ENCODE assay signal across 25 cellular contexts in genomic region chr4:185600801-185601200, GRCh38.
"Had no signal": no experiment of that assay in that cellular context is flagged by ENCODE, and none has a peak within 500 bp of the region (broad histone marks: within the 10 kb centered on the region; RNA-seq: fewer than 3 reads in every experiment).

No MANE protein-coding gene starts in this region.

- H3K27me3 ChIP-seq: heart right ventricle, left lung, right lobe of liver, vagina had no signal

- H3K4me3 ChIP-seq: heart right ventricle, left lung, lower lobe of right lung, right lobe of liver, skin epidermis, vagina had no signal

- H3K4me1 ChIP-seq: left lung, lower lobe of right lung, right lobe of liver, vagina had no signal

- H3K9me3 ChIP-seq: heart right ventricle, left lung, lower lobe of right lung, right lobe of liver, vagina had no signal

- DNase-seq: activated CD4-positive, alpha-beta T cell treated with anti-CD3 and anti-CD28 coated beads for 4 hours; activated CD4-positive, alpha-beta T cell treated with anti-CD3 and anti-CD28 coated beads, Interleukin-2, amount 50 U/mL, for 4 hours; activated CD8-positive, alpha-beta memory T cell treated with anti-CD3 and anti-CD28 coated beads for 24 hours; activated effector memory CD4-positive, alpha-beta T cell treated with Interleukin-2 at 50 U/mL for 16 hours; activated naive CD4-positive, alpha-beta T cell treated with Interleukin-2 at 50 U/mL for 16 hours; anterior cingulate cortex; caudate nucleus; endodermal cell; foreskin melanocyte; heart right ventricle; kidney glomerular epithelial cell; left lung; lower lobe of right lung; mesenchymal stem cell; right lobe of liver; stimulated activated CD4-positive, alpha-beta T cell treated with anti-CD3 and anti-CD28 coated beads, Interleukin-4, amount 100 ng/mL, for 4 hours; stimulated activated CD8-positive, alpha-beta memory T cell treated with anti-CD3 and anti-CD28 coated beads, Interleukin-4, amount 100 ng/mL, for 48 hours; stimulated activated naive CD8-positive, alpha-beta T cell treated with anti-CD3 and anti-CD28 coated beads, Interleukin-15, amount 100 ng/mL, for 72 hours; T-helper 2 cell had no signal

- H3K36me3 ChIP-seq: left lung, lower lobe of right lung, vagina had no signal

- ATAC-seq: esophagus mucosa; left lung; lower lobe of right lung; natural killer cell treated with Interleukin-12 subunit alpha and Interleukin-12 subunit beta and Interleukin-15 and Interleukin-18, amount 100 ng/mL, for 72 hours; SK-N-SH treated with all-trans-retinoic acid at 6 μM for 48 hours; stimulated activated memory B cell treated with anti-CD40 and anti-IgM and Interleukin-4, amounts not matched to agents 10 μg/mL and 1 μg/mL and 100 μg/mL, for 72 hours; stimulated activated naive CD8-positive, alpha-beta T cell treated with anti-CD3 and anti-CD28 coated beads, Interleukin-15, amount 100 ng/mL, for 72 hours had no signal

- H3K27ac ChIP-seq: left lung, lower lobe of right lung, right lobe of liver, skin epidermis, vagina had no signal
